Comparison of ENCODE assay signal across 7 cellular contexts in genomic region chr1:185155600-185156320, GRCh38. TPM values are rescaled to one million over a fixed set of nuclear protein-coding genes. Genes with fewer than 3 reads are reported as not detected.
DNase-seq lines count a peak whose midpoint lies in the region; ATAC-seq, FAIRE-seq and TF ChIP-seq lines count a peak whose summit lies in the region.

No MANE protein-coding gene starts in this region.

- no peak for FAIRE-seq in keratinocyte (lab: Jason Lieb, UNC)

- TF ChIP-seq CTCF in GM12865 (IDR thresholded peaks at IDR 0.05; ENCODE audit: insufficient read depth, low read depth, low read length, missing control alignments) (no peak), astrocyte of the cerebellum (IDR thresholded peaks at IDR 0.05; ENCODE audit: low read depth, low read length, missing control alignments) (no peak), keratinocyte (optimal IDR thresholded peaks at IDR 0.05 in 1 of 3, IDR thresholded peaks at IDR 0.05 in 1 of 3, conservative IDR thresholded peaks at IDR 0.05 in 1 of 3; ENCODE audit: extremely low read depth in 1 of 3, insufficient read depth in 2 of 3, low read length in 3 of 3) (no peak)

- H3K9me3 ChIP-seq in keratinocyte (ENCODE audit: control insufficient read depth, low read depth, low read length) (no peaks in the 10 kb centered on the region), subcutaneous abdominal adipose tissue (ENCODE audit: control insufficient read depth in 5 of 5, low read length in 5 of 5) (no peaks in the 10 kb centered on the region)

- H3K36me3 ChIP-seq in keratinocyte (ENCODE audit: control insufficient read depth in 2 of 2, extremely low read depth in 1 of 2, insufficient read depth in 2 of 2, low read length in 2 of 2) (peaks cover 0 to 2% of the 10 kb centered on the region in 2 experiments), subcutaneous abdominal adipose tissue (ENCODE audit: control insufficient read depth in 5 of 5, insufficient read depth in 5 of 5, low read length in 5 of 5) (peaks cover 0 to 5% (median under 1%) of the 10 kb centered on the region in 5 donors)

- H3K4me1 ChIP-seq in keratinocyte (ENCODE audit: control insufficient read depth, extremely low read depth, insufficient read depth, low read length) (peaks cover 6% of the 10 kb centered on the region), subcutaneous abdominal adipose tissue (ENCODE audit: control insufficient read depth in 5 of 5, insufficient read depth in 5 of 5, low read length in 5 of 5) (peaks cover 0 to 40% (median 35%) of the 10 kb centered on the region in 5 donors)

- in situ Hi-C loops in astrocyte of the cerebellum (cut with HindIII; ENCODE audit: low sequenced_read_pairs), result loop anchor here (25.0 kb wide), 1 partner anchor 532 kb away; no protein-coding TSS in a partner anchor

- H3K4me2 ChIP-seq in keratinocyte (ENCODE audit: control insufficient read depth, extremely low read depth, insufficient read depth, low read depth, low read length), result peak overlapping the region; percentile 89

- H2AFZ ChIP-seq in keratinocyte (ENCODE audit: control insufficient read depth, low read length), result peak overlapping the region; percentile 74

- no peak for ATAC-seq in HG02763 (IDR thresholded peaks at IDR 0.05; ENCODE audit: unreplicated experiment)
- no peak for ATAC-seq in HG02588 (IDR thresholded peaks at IDR 0.05; ENCODE audit: unreplicated experiment)

- peak; percentile 55 for DNase-seq in GM12865 (ENCODE audit: low read depth)
- peak; percentile 31 for DNase-seq in NCI-H146 (lab: John Stamatoyannopoulos, UW)
- no peak for DNase-seq in astrocyte of the cerebellum (ENCODE audit: low read depth)
- DNase-seq in keratinocyte (ENCODE audit: low read depth, low spot score), result no peak

- H3K27ac ChIP-seq in keratinocyte (ENCODE audit: control insufficient read depth, insufficient read depth, low read length) (peak overlapping the region; percentile 86), subcutaneous abdominal adipose tissue (ENCODE audit: low read depth, low read length) (peak overlapping the region; percentile 98)

- no peaks in the 10 kb centered on the region for H3K27me3 ChIP-seq in keratinocyte (ENCODE audit: control insufficient read depth, extremely low read depth, insufficient read depth, low read length)
- H3K27me3 ChIP-seq in subcutaneous abdominal adipose tissue (ENCODE audit: control insufficient read depth in 5 of 5, insufficient read depth in 4 of 5, low read length in 5 of 5), result no peaks in the 10 kb centered on the region

- peaks cover 12% of the 10 kb centered on the region for H3K79me2 ChIP-seq in keratinocyte (ENCODE audit: control insufficient read depth, insufficient read depth, low read length)

- H3K9ac ChIP-seq in keratinocyte (ENCODE audit: control insufficient read depth, extremely low read depth, insufficient read depth, low read length), result peak overlapping the region; percentile 86
- H3K9ac ChIP-seq in subcutaneous abdominal adipose tissue (ENCODE audit: low read length in 5 of 5), result peak overlapping the region; percentile 80 to 97 (median 92)

- no peaks in the 10 kb centered on the region for H4K20me1 ChIP-seq in keratinocyte (ENCODE audit: control insufficient read depth, extremely low read depth, insufficient read depth, low read length)

- H3K4me3 ChIP-seq in GM12865 (ENCODE audit: low read depth, low read length), result peak overlapping the region; percentile 82
- peak overlapping the region; percentile 85 for H3K4me3 ChIP-seq in astrocyte of the cerebellum (ENCODE audit: low read depth, low read length)
- H3K4me3 ChIP-seq in keratinocyte (ENCODE audit: control insufficient read depth in 2 of 3, extremely low read depth in 1 of 3, insufficient read depth in 2 of 3, low read depth in 1 of 3, low read length in 3 of 3), result peak overlapping the region; percentile 90 to 96 (median 95)
- peak overlapping the region; percentile 86 to 98 (median 91) for H3K4me3 ChIP-seq in subcutaneous abdominal adipose tissue (ENCODE audit: low read depth in 1 of 5, low read length in 5 of 5)

- H3K9me1 ChIP-seq in keratinocyte (ENCODE audit: control insufficient read depth, extremely low read depth, insufficient read depth, low read length), result no peaks in the 10 kb centered on the region

- dilution Hi-C loops in keratinocyte (cut with MboI; ENCODE audit: extremely low pct_ligation_motif_present, low sequenced_read_pairs), result no loop called here

RNA-seq across cellular contexts. Expression of gene TRMT1L, which starts 1.0 kb away (rescaled TPM):
- polyA plus RNA-seq in keratinocyte, result 17.3 to 34.5 TPM (median 22.2 TPM) in 3 replicates
- polyA plus RNA-seq in keratinocyte (2011; ENCODE audit: low read depth), result 10.7 TPM
- polyA plus RNA-seq in keratinocyte (2011; cell fraction: cytosol; rRNA removed), result 14.9 and 22.5 TPM in 2 replicates
- polyA plus RNA-seq in keratinocyte (2011; cell fraction: nucleus; rRNA removed), result 20.5 and 29.4 TPM in 2 replicates
- polyA plus RNA-seq in keratinocyte (2012; ENCODE audit: low replicate concordance), result 9.5 and 10.1 TPM in 2 replicates
- 28.8 to 41.3 TPM (median 37.9 TPM) in 3 replicates for polyA minus RNA-seq in keratinocyte
- polyA minus RNA-seq in keratinocyte (2011; cell fraction: cytosol; rRNA and poly(A)+ RNA removed), result 18.4 TPM
- 20.4 and 45.8 TPM in 2 replicates for polyA minus RNA-seq in keratinocyte (2011; cell fraction: nucleus; rRNA and poly(A)+ RNA removed)

RNA-seq across cellular contexts. Expression of gene SWT1, which starts 1.2 kb away (rescaled TPM):
- polyA plus RNA-seq in keratinocyte, result 1.4 to 2.9 TPM (median 2.3 TPM) in 3 replicates
- 4.4 TPM for polyA plus RNA-seq in keratinocyte (2011; ENCODE audit: low read depth)
- 1.4 and 2.7 TPM in 2 replicates for polyA plus RNA-seq in keratinocyte (2011; cell fraction: cytosol; rRNA removed)
- 3.6 and 4.6 TPM in 2 replicates for polyA plus RNA-seq in keratinocyte (2011; cell fraction: nucleus; rRNA removed)
- 1.6 and 2.5 TPM in 2 replicates for polyA plus RNA-seq in keratinocyte (2012; ENCODE audit: low replicate concordance)
- 1.7 to 3.4 TPM in 2 of 3 replicates, not detected in the other for polyA minus RNA-seq in keratinocyte
- 2.9 TPM for polyA minus RNA-seq in keratinocyte (2011; cell fraction: cytosol; rRNA and poly(A)+ RNA removed)
- 2.2 and 5.1 TPM in 2 replicates for polyA minus RNA-seq in keratinocyte (2011; cell fraction: nucleus; rRNA and poly(A)+ RNA removed)

Comparison
In these comparisons a context has a peak if more than half of its experiments do, and no peak if none do; other contexts are left out.
1. DNase-seq: peak in GM12865 (single experiment) and NCI-H146 (single experiment); none in astrocyte of the cerebellum (single experiment) and keratinocyte (single experiment).
2. Peak in every context shown above with its lines, with median percentiles within 50 percentile points of each other: H3K4me3 ChIP-seq.